Comparison of ENCODE assay signal across 2 cellular contexts in the genomic region with DNA sequence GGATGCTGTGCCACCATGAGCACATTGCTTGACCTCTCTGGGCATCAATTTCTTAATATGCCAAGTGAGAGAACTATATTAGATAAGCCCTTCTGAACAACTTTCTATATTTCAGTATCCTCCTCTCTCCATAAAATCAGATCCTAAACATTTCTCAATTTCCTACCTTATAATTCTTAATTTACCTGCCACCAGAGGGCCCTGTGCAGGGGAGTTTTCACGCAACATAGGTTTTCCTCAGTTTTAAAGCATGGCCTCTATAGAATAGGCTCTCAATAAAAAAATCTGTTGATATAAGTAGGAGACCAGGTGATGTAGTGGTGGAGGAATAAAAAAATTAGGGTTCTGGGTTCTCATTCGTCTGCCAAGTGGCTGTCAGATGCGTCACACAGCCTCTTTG.
TF ChIP-seq lines count a peak whose summit lies in the region.

No MANE protein-coding gene starts in this region.

TF ChIP-seq in HCT116, 20 proteins besides CTCF, POLR2A, EP300 and RAD21 (continued from another document):
- TF ChIP-seq, protein P1, sequence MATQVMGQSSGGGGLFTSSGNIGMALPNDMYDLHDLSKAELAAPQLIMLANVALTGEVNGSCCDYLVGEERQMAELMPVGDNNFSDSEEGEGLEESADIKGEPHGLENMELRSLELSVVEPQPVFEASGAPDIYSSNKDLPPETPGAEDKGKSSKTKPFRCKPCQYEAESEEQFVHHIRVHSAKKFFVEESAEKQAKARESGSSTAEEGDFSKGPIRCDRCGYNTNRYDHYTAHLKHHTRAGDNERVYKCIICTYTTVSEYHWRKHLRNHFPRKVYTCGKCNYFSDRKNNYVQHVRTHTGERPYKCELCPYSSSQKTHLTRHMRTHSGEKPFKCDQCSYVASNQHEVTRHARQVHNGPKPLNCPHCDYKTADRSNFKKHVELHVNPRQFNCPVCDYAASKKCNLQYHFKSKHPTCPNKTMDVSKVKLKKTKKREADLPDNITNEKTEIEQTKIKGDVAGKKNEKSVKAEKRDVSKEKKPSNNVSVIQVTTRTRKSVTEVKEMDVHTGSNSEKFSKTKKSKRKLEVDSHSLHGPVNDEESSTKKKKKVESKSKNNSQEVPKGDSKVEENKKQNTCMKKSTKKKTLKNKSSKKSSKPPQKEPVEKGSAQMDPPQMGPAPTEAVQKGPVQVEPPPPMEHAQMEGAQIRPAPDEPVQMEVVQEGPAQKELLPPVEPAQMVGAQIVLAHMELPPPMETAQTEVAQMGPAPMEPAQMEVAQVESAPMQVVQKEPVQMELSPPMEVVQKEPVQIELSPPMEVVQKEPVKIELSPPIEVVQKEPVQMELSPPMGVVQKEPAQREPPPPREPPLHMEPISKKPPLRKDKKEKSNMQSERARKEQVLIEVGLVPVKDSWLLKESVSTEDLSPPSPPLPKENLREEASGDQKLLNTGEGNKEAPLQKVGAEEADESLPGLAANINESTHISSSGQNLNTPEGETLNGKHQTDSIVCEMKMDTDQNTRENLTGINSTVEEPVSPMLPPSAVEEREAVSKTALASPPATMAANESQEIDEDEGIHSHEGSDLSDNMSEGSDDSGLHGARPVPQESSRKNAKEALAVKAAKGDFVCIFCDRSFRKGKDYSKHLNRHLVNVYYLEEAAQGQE (IDR thresholded peaks at IDR 0.05; ENCODE audit: low read depth): no peak
- no peak for TF ChIP-seq SRF (IDR thresholded peaks at IDR 0.05; ENCODE audit: low read depth)

TF ChIP-seq in WTC11, 78 proteins besides CTCF, POLR2A, EP300 and RAD21 (continued from another document):
- TF ChIP-seq, protein P2, sequence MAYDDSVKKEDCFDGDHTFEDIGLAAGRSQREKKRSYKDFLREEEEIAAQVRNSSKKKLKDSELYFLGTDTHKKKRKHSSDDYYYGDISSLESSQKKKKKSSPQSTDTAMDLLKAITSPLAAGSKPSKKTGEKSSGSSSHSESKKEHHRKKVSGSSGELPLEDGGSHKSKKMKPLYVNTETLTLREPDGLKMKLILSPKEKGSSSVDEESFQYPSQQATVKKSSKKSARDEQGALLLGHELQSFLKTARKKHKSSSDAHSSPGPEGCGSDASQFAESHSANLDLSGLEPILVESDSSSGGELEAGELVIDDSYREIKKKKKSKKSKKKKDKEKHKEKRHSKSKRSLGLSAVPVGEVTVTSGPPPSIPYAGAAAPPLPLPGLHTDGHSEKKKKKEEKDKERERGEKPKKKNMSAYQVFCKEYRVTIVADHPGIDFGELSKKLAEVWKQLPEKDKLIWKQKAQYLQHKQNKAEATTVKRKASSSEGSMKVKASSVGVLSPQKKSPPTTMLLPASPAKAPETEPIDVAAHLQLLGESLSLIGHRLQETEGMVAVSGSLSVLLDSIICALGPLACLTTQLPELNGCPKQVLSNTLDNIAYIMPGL (CRISPR knock-in tag; IDR thresholded peaks at IDR 0.05): no peak
- TF ChIP-seq, protein P3, sequence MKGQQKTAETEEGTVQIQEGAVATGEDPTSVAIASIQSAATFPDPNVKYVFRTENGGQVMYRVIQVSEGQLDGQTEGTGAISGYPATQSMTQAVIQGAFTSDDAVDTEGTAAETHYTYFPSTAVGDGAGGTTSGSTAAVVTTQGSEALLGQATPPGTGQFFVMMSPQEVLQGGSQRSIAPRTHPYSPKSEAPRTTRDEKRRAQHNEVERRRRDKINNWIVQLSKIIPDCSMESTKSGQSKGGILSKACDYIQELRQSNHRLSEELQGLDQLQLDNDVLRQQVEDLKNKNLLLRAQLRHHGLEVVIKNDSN (CRISPR knock-in tag; IDR thresholded peaks at IDR 0.05): no peak
- TF ChIP-seq JUN (CRISPR knock-in tag; IDR thresholded peaks at IDR 0.05) (no peak), NFE2L1 (CRISPR knock-in tag; IDR thresholded peaks at IDR 0.05) (no peak), TEAD1 (CRISPR knock-in tag; IDR thresholded peaks at IDR 0.05) (no peak), CREB1 (CRISPR knock-in tag; IDR thresholded peaks at IDR 0.05) (no peak), NR1H2 (CRISPR knock-in tag; IDR thresholded peaks at IDR 0.05) (no peak)
- TF ChIP-seq, protein P4, sequence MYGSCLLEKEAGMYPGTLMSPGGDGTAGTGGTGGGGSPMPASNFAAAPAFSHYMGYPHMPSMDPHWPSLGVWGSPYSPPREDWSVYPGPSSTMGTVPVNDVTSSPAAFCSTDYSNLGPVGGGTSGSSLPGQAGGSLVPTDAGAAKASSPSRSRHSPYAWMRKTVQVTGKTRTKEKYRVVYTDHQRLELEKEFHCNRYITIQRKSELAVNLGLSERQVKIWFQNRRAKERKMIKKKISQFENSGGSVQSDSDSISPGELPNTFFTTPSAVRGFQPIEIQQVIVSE (CRISPR knock-in tag; IDR thresholded peaks at IDR 0.05; ENCODE audit: borderline replicate concordance): no peak
- TF ChIP-seq, protein P5, sequence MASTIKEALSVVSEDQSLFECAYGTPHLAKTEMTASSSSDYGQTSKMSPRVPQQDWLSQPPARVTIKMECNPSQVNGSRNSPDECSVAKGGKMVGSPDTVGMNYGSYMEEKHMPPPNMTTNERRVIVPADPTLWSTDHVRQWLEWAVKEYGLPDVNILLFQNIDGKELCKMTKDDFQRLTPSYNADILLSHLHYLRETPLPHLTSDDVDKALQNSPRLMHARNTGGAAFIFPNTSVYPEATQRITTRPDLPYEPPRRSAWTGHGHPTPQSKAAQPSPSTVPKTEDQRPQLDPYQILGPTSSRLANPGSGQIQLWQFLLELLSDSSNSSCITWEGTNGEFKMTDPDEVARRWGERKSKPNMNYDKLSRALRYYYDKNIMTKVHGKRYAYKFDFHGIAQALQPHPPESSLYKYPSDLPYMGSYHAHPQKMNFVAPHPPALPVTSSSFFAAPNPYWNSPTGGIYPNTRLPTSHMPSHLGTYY (CRISPR knock-in tag; IDR thresholded peaks at IDR 0.05): no peak
